ENCODE assay signal across 1 cellular context in the genomic region with DNA sequence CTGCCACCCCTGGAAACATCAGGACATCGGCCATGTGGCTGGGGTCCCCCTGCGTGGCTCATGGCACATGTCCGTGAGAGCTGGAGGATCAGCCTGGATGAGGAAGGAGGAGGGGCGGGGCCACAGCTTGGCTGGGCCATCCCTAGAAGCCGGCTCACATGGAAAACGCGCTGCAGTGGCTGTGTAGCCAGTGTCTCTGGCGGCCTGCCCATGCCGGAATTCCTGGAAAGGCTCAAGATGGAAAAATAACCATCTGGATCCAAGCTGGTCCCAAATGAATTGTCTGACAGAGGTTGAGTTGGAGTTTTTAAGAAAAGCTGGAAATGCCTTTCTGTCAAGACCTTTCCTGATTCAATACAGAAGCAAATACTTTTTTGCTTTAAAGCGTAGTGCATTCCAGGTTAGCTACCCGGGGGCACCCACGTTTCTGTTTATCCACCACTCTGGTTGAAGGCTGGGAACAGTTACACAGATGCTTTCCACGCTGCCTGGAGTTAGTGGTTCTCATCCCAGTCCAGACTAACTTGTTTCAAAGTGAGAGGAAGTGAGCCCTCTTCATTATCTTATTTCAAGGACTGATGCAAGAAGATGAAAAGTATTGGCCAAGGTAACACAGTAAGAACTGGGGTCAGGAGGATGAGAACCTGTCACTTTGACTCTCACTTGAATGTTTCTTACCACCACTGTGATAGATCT.
A peak's percentile ranks its signal among the peaks of the same experiment; 100 is the strongest.
TF ChIP-seq lines count a peak whose summit lies in the region.

No MANE protein-coding gene starts in this region.

TF ChIP-seq in SK-N-SH treated with all-trans-retinoic acid at 6 μM for 48 hours, 23 proteins besides CTCF, POLR2A, EP300 and RAD21 (continued from another document):
- TF ChIP-seq, protein P1, sequence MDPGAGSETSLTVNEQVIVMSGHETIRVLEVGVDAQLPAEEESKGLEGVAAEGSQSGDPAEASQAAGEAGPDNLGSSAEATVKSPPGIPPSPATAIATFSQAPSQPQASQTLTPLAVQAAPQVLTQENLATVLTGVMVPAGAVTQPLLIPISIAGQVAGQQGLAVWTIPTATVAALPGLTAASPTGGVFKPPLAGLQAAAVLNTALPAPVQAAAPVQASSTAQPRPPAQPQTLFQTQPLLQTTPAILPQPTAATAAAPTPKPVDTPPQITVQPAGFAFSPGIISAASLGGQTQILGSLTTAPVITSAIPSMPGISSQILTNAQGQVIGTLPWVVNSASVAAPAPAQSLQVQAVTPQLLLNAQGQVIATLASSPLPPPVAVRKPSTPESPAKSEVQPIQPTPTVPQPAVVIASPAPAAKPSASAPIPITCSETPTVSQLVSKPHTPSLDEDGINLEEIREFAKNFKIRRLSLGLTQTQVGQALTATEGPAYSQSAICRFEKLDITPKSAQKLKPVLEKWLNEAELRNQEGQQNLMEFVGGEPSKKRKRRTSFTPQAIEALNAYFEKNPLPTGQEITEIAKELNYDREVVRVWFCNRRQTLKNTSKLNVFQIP (CRISPR knock-in tag; IDR thresholded peaks at IDR 0.05; ENCODE audit: borderline replicate concordance, low read depth) = no peak
- TF ChIP-seq PPARA (CRISPR knock-in tag; IDR thresholded peaks at IDR 0.05; ENCODE audit: borderline replicate concordance) (no peak), ARNTL (CRISPR knock-in tag; IDR thresholded peaks at IDR 0.05; ENCODE audit: borderline replicate concordance, low read depth) (peak; percentile 43; the same call in 1 of the 2 replicates), ISL1 (CRISPR knock-in tag; IDR thresholded peaks at IDR 0.05) (peak; percentile 68)
